ENCODE assay signal across 9 cellular contexts in genomic region chr4:77465271-77465670, GRCh38.
DNase-seq lines count a peak whose midpoint lies in the region; ATAC-seq and TF ChIP-seq lines count a peak whose summit lies in the region.
"Had no signal": no experiment of that assay in that cellular context is flagged by ENCODE, and none has a peak within 500 bp of the region (broad histone marks: within the 10 kb centered on the region; RNA-seq: fewer than 3 reads in every experiment).

No MANE protein-coding gene starts in this region.

- no peak overlapping the region for H3K4me3 Mint-ChIP-seq in T-helper 17 cell

- H3K9me3 ChIP-seq in mammary epithelial cell (replicated peaks; ENCODE audit: insufficient read depth, low read length) = no peaks in the 10 kb centered on the region
- no peaks in the 10 kb centered on the region for H3K9me3 ChIP-seq in T-helper 17 cell (ENCODE audit: control insufficient read depth, low read length, poor library complexity, severe bottlenecking)

- no peaks in the 10 kb centered on the region for H3K36me3 Mint-ChIP-seq in T-helper 17 cell (ENCODE audit: low read depth)

- no peaks in the 10 kb centered on the region for H3K79me2 ChIP-seq in mammary epithelial cell (ENCODE audit: insufficient read depth, low read length)

- BruUV-seq in mammary epithelial cell (replicated peaks; lab: Mats Ljungman, UMichigan) = no TSS peak

- no peak overlapping the region for H3K9ac ChIP-seq in mammary epithelial cell (ENCODE audit: insufficient read depth, low read length)

- CTCF ChIA-PET in mammary epithelial cell (lab: Charles Lee; ENCODE audit: low non-redundant PET) = interaction anchor here (0.5 to 1.4 kb wide), 6 partner anchors 9 to 615 kb away, joined by 3 to 18 read pairs (median 6); no protein-coding TSS in a partner anchor

- no peaks in the 10 kb centered on the region for H3K4me1 Mint-ChIP-seq in T-helper 17 cell

- DNase-seq in EL (peak; percentile 24), HPDE6-E6E7 (ENCODE audit: extremely low spot score) (peak; percentile 27), mammary epithelial cell (peak; percentile 28), renal cortical epithelial cell (ENCODE audit: low read depth) (peak; percentile 19), T-helper 17 cell (no peak), NCI-H2171 (lab: John Stamatoyannopoulos, UW) (no peak)

- H3K27me3 ChIP-seq in mammary epithelial cell (ENCODE audit: insufficient read depth, low read length) = no peaks in the 10 kb centered on the region

- dilution Hi-C loops in mammary epithelial cell (cut with HindIII; ENCODE audit: low sequenced_read_pairs) = no loop called here

- H3K4me3 ChIP-seq in mammary epithelial cell (replicated peaks in 1 of 3; ENCODE audit: insufficient read depth in 1 of 3, low read depth in 2 of 3, low read length in 3 of 3) = no peak overlapping the region
- H3K4me3 ChIP-seq: skin epidermis had no signal

- in situ Hi-C loops in mammary epithelial cell (cut with MboI; ENCODE audit: low sequenced_read_pairs in 2 of 2) = loop anchor here in 1 of 2 donors (10.0 kb wide), 1 partner anchor 140 kb away; the partner anchor contains the start of gene CXCL13

- H4K20me1 ChIP-seq in mammary epithelial cell (ENCODE audit: insufficient read depth, low read length) = no peaks in the 10 kb centered on the region

- H3K4me1 ChIP-seq in mammary epithelial cell (ENCODE audit: insufficient read depth, low read length) = no peaks in the 10 kb centered on the region

- no peaks in the 10 kb centered on the region for H3K36me3 ChIP-seq in mammary epithelial cell (ENCODE audit: insufficient read depth, low read length)

- ATAC-seq in T-helper 17 cell (no peak), GM19397 (IDR thresholded peaks at IDR 0.05; ENCODE audit: unreplicated experiment) (no peak), GM21526 (IDR thresholded peaks at IDR 0.05; ENCODE audit: low FRiP score, unreplicated experiment) (no peak)

- H3K27ac Mint-ChIP-seq in T-helper 17 cell = no peak overlapping the region

- no peak overlapping the region for H3K4me2 ChIP-seq in mammary epithelial cell (ENCODE audit: insufficient read depth, low read depth, low read length)

- WGBS in mammary epithelial cell (ENCODE audit: low coverage, missing lambda C conversion rate) = 86% methylated on average over 2 of the region's 2 CpGs

- intact Hi-C loops in mammary epithelial cell (cut with micrococcal nuclease) = loop anchor here (1.0 kb wide), 4 partner anchors 136 to 393 kb away; no protein-coding TSS in a partner anchor

- H2AFZ ChIP-seq in mammary epithelial cell (ENCODE audit: low read depth, low read length) = no peak overlapping the region

- H3K27me3 Mint-ChIP-seq in T-helper 17 cell = peaks cover 4% of the 10 kb centered on the region

- H3K27ac ChIP-seq in mammary epithelial cell (ENCODE audit: insufficient read depth, low read depth, low read length) = no peak overlapping the region
- H3K27ac ChIP-seq: skin epidermis had no signal

- peak; percentile 54 to 74 for TF ChIP-seq CTCF in mammary epithelial cell (conservative IDR thresholded peaks at IDR 0.05 in 1 of 2, IDR thresholded peaks at IDR 0.05 in 1 of 2; ENCODE audit: extremely low read depth in 1 of 2, insufficient read depth in 1 of 2, low read depth in 1 of 2, low read length in 2 of 2)

Comparison
In these comparisons a context has a peak if more than half of its experiments do, and no peak if none do; other contexts are left out.
1. DNase-seq: peak in EL (single experiment), HPDE6-E6E7 (single experiment), mammary epithelial cell (single experiment) and renal cortical epithelial cell (single experiment); none in T-helper 17 cell (0 of 3) and NCI-H2171 (single experiment).